7 cellular contexts compared by ENCODE assay signal in genomic region chr12:133130038-133130807, GRCh38.
A peak's percentile ranks its signal among the peaks of the same experiment; 100 is the strongest.
DNase-seq lines count a peak whose midpoint lies in the region; ATAC-seq and TF ChIP-seq lines count a peak whose summit lies in the region.

Gene ZNF10 (plus strand): TSS chr12:133130627. CDS start chr12:133144493, 13,866 bp downstream.
Gene ZNF891 (minus strand): TSS chr12:133130274. CDS start chr12:133121918, 8,356 bp downstream.

- TF ChIP-seq CTCF in astrocyte of the spinal cord (IDR thresholded peaks at IDR 0.05; ENCODE audit: low read depth, low read length): no peak
- TF ChIP-seq CTCF in retinal pigment epithelial cell (conservative IDR thresholded peaks at IDR 0.05; ENCODE audit: low read depth, low read length): no peak

- ATAC-seq in GM18502 (IDR thresholded peaks at IDR 0.05; ENCODE audit: poor library complexity, unreplicated experiment) (peak; percentile 95), HG02943 (IDR thresholded peaks at IDR 0.05; ENCODE audit: low read depth, unreplicated experiment) (peak; percentile 90)

- H3K4me3 ChIP-seq in astrocyte of the spinal cord (ENCODE audit: low read depth, low read length): peak within 1 kb of the TSS; percentile 92
- H3K4me3 ChIP-seq in retinal pigment epithelial cell (ENCODE audit: low read length): peak within 1 kb of the TSS; percentile 95

- DNase-seq in NCI-H187 treated with DMSO at 0.1 percent for 48 hours (lab: John Stamatoyannopoulos, UW) (peak; percentile 79), T1000 (lab: John Stamatoyannopoulos, UW) (peak; percentile 89), astrocyte of the spinal cord (ENCODE audit: low read depth, low spot score) (peak; percentile 98), hypothalamus (lab: John Stamatoyannopoulos, UW) (peak; percentile 74 to 97 (median 93)), retinal pigment epithelial cell (ENCODE audit: low read depth) (peak; percentile 89)

- in situ Hi-C loops in astrocyte of the spinal cord (cut with HindIII; ENCODE audit: low sequenced_read_pairs): no loop called here

Comparison
In these comparisons a context has a peak if more than half of its experiments do, and no peak if none do; other contexts are left out.
1. Peak in every context shown above with its lines: DNase-seq, ATAC-seq and H3K4me3 ChIP-seq.